13 cellular contexts compared by ENCODE assay signal in genomic region chr10:59536576-59537014, GRCh38.
DNase-seq lines count a peak whose midpoint lies in the region; ATAC-seq and TF ChIP-seq lines count a peak whose summit lies in the region.
"Had no signal": no experiment of that assay in that cellular context is flagged by ENCODE, and none has a peak within 500 bp of the region (broad histone marks: within the 10 kb centered on the region; RNA-seq: fewer than 3 reads in every experiment).

No MANE protein-coding gene starts in this region.

- H3K9me3 ChIP-seq in BE2C, result no peaks in the 10 kb centered on the region
- no peaks in the 10 kb centered on the region for H3K9me3 ChIP-seq in PC-9 (ENCODE audit: insufficient read depth, low read depth)
- no peaks in the 10 kb centered on the region for H3K9me3 ChIP-seq in MM.1S (replicated peaks; ENCODE audit: insufficient read depth, low read length)

- H3K4me2 ChIP-seq in PC-9 (no peak overlapping the region), MM.1S (ENCODE audit: low read depth, low read length) (no peak overlapping the region)

- no peaks in the 10 kb centered on the region; the same call in 1 of the 2 replicates for H4K20me1 ChIP-seq in PC-9 (ENCODE audit: insufficient read depth)
- H4K20me1 ChIP-seq in MM.1S (ENCODE audit: insufficient read depth, low read length), result no peaks in the 10 kb centered on the region

- H2AFZ ChIP-seq in PC-9, result no peak overlapping the region
- H2AFZ ChIP-seq in MM.1S (ENCODE audit: low read length), result no peak overlapping the region

- intact Hi-C loops in left cardiac atrium (cut with DNase I) (no loop called here), PC-9 (cut with micrococcal nuclease; ENCODE audit: unreplicated experiment) (no loop called here)

- peak; percentile 53 to 86 for ATAC-seq in left cardiac atrium
- ATAC-seq in HG03025 (IDR thresholded peaks at IDR 0.05; ENCODE audit: low FRiP score, unreplicated experiment), result no peak

- H3F3A ChIP-seq in PC-9 (ENCODE audit: insufficient read depth, low read depth), result no peaks in the 10 kb centered on the region
- H3F3A ChIP-seq in MM.1S (ENCODE audit: insufficient read depth, low read length), result no peaks in the 10 kb centered on the region

- H3K27me3 ChIP-seq in BE2C, result no peaks in the 10 kb centered on the region
- H3K27me3 ChIP-seq in rectal smooth muscle tissue (ENCODE audit: control insufficient read depth, insufficient read depth, low read length), result no peaks in the 10 kb centered on the region
- H3K27me3 ChIP-seq in PC-9 (ENCODE audit: insufficient read depth, low read depth), result peaks cover 9% of the 10 kb centered on the region
- H3K27me3 ChIP-seq in MM.1S (replicated peaks; ENCODE audit: insufficient read depth, low read length), result no peaks in the 10 kb centered on the region

- H3K9ac ChIP-seq in rectal smooth muscle tissue (ENCODE audit: low read length) (no peak overlapping the region), MM.1S (ENCODE audit: low read length) (no peak overlapping the region)

- CTCF ChIA-PET in PC-9 (lab: Charles Lee), result no interaction called here

- no TSS peak for BruUV-seq in PC-9 (replicated peaks; lab: Mats Ljungman, UMichigan)

- H3K4me3 ChIP-seq in BE2C (ENCODE audit: low read depth, low read length) (no peak overlapping the region), rectal smooth muscle tissue (ENCODE audit: low read length) (peak overlapping the region; percentile 39), PC-9 (no peak overlapping the region), MM.1S (ENCODE audit: low read length) (no peak overlapping the region)

- H3K4me1 ChIP-seq in BE2C, result 0 out of 2 replicates have a peak, but pooled peaks cover 3% of the 10 kb centered on the region
- peaks cover 13% of the 10 kb centered on the region for H3K4me1 ChIP-seq in rectal smooth muscle tissue (ENCODE audit: control insufficient read depth, insufficient read depth, low read length)
- H3K4me1 ChIP-seq in PC-9 (replicated peaks; ENCODE audit: insufficient read depth), result no peaks in the 10 kb centered on the region
- no peaks in the 10 kb centered on the region for H3K4me1 ChIP-seq in MM.1S (ENCODE audit: low read length)

- POLR2A ChIA-PET in PC-9 (lab: Charles Lee; ENCODE audit: unreplicated experiment), result no interaction called here

- H3K36me3 ChIP-seq in BE2C, result no peaks in the 10 kb centered on the region
- no peaks in the 10 kb centered on the region for H3K36me3 ChIP-seq in rectal smooth muscle tissue (ENCODE audit: control insufficient read depth, insufficient read depth, low read length)
- no peaks in the 10 kb centered on the region for H3K36me3 ChIP-seq in PC-9 (ENCODE audit: low read depth)
- H3K36me3 ChIP-seq in MM.1S (replicated peaks; ENCODE audit: insufficient read depth, low read length), result no peaks in the 10 kb centered on the region

- peak overlapping the region; percentile 69 for H3K27ac ChIP-seq in VCaP
- H3K27ac ChIP-seq in rectal smooth muscle tissue (ENCODE audit: low read depth, low read length), result peak overlapping the region; percentile 67
- H3K27ac ChIP-seq in PC-9, result no peak overlapping the region
- no peak overlapping the region for H3K27ac ChIP-seq in MM.1S (ENCODE audit: low read length)

- DNase-seq in BE2C (peak; percentile 15), left cardiac atrium (peak; percentile 25), PC-9 (no peak), retina (no peak), MM.1S (no peak)
- DNase-seq: activated CD4-positive, alpha-beta T cell treated with anti-CD3 and anti-CD28 coated beads, Interleukin-2, amount 50 U/mL, for 48 hours; C1 segment of cervical spinal cord; head of caudate nucleus; NCI-H2029; posterior cingulate gyrus had no signal

- TF ChIP-seq CTCF in BE2C (IDR thresholded peaks at IDR 0.05; ENCODE audit: low read depth, low read length), result no peak
- no peak for TF ChIP-seq CTCF in VCaP (conservative IDR thresholded peaks at IDR 0.05)
- TF ChIP-seq CTCF in PC-9 (conservative IDR thresholded peaks at IDR 0.05), result no peak
- no peak for TF ChIP-seq CTCF in MM.1S (IDR thresholded peaks at IDR 0.05; ENCODE audit: low read length)

- H3K79me2 ChIP-seq in PC-9 (ENCODE audit: low read depth) (no peaks in the 10 kb centered on the region), MM.1S (ENCODE audit: low read length) (no peaks in the 10 kb centered on the region)

- H3K9me2 ChIP-seq in PC-9 (ENCODE audit: insufficient read depth), result no peaks in the 10 kb centered on the region
- H3K9me2 ChIP-seq in MM.1S (replicated peaks; ENCODE audit: insufficient read depth, low read length), result no peaks in the 10 kb centered on the region

Comparison
In these comparisons a context has a peak if more than half of its experiments do, and no peak if none do; other contexts are left out.
1. DNase-seq: peak in BE2C (single experiment) and left cardiac atrium (single experiment); none in PC-9 (0 of 2), retina (single experiment) and MM.1S (single experiment).
2. H3K27ac ChIP-seq: peak in VCaP (single experiment) and rectal smooth muscle tissue (single experiment); none in PC-9 (single experiment) and MM.1S (single experiment).